ENCODE assay signal across 17 cellular contexts in genomic region chr10:12081879-12082560, GRCh38. TPM values are rescaled to one million over a fixed set of nuclear protein-coding genes. Genes with fewer than 3 reads are reported as not detected.
DNase-seq lines count a peak whose midpoint lies in the region; ATAC-seq, FAIRE-seq and TF ChIP-seq lines count a peak whose summit lies in the region.
"Had no signal": no experiment of that assay in that cellular context is flagged by ENCODE, and none has a peak within 500 bp of the region (broad histone marks: within the 10 kb centered on the region; RNA-seq: fewer than 3 reads in every experiment).

No MANE protein-coding gene starts in this region.

- no peaks in the 10 kb centered on the region for H3K4me1 Mint-ChIP-seq in T-helper 17 cell

- H3K9me1 ChIP-seq in endothelial cell of umbilical vein (replicated peaks; ENCODE audit: control insufficient read depth, extremely low read depth, insufficient read depth, low read length) = no peaks in the 10 kb centered on the region

- H3K9ac ChIP-seq in endothelial cell of umbilical vein (replicated peaks; ENCODE audit: extremely low read depth, insufficient read depth, low read length) = no peak overlapping the region

- dilution Hi-C loops in endothelial cell of umbilical vein (cut with MboI; ENCODE audit: extremely low pct_ligation_motif_present, low sequenced_read_pairs) = no loop called here

- H3K36me3 Mint-ChIP-seq in T-helper 17 cell (ENCODE audit: low read depth) = no peaks in the 10 kb centered on the region

- H3K4me1 ChIP-seq in SJSA1 (replicated peaks) (peaks cover 4% of the 10 kb centered on the region; the same call in 1 of the 2 replicates), endothelial cell of umbilical vein (ENCODE audit: control insufficient read depth, extremely low read depth, insufficient read depth, low read length) (no peaks in the 10 kb centered on the region), left ventricle myocardium inferior (no peaks in the 10 kb centered on the region)
- H3K4me1 ChIP-seq: heart right ventricle had no signal

- no peaks in the 10 kb centered on the region for H4K20me1 ChIP-seq in endothelial cell of umbilical vein (replicated peaks; ENCODE audit: control insufficient read depth, extremely low read depth, insufficient read depth, low read length)

- no peak overlapping the region for H3K4me3 Mint-ChIP-seq in T-helper 17 cell
- H3K4me3 Mint-ChIP-seq: activated naive CD4-positive, alpha-beta T cell treated with anti-CD3 and anti-CD28 coated beads for 36 hours; CD4-positive, CD25-positive, alpha-beta regulatory T cell had no signal

- H2AFZ ChIP-seq in endothelial cell of umbilical vein (ENCODE audit: low read depth, low read length) = no peak overlapping the region

- H3K27ac Mint-ChIP-seq in T-helper 17 cell = no peak overlapping the region
- H3K27ac Mint-ChIP-seq: activated naive CD4-positive, alpha-beta T cell treated with anti-CD3 and anti-CD28 coated beads for 36 hours had no signal

- TF ChIP-seq POLR2A in endothelial cell of umbilical vein (IDR thresholded peaks at IDR 0.05; ENCODE audit: low read depth, low read length) = no peak

- H3K79me2 ChIP-seq in endothelial cell of umbilical vein (ENCODE audit: control insufficient read depth, insufficient read depth, low read length) = no peaks in the 10 kb centered on the region

- intact Hi-C loops in endothelial cell of umbilical vein (cut with micrococcal nuclease) (no loop called here), left ventricle myocardium inferior (cut with micrococcal nuclease) (no loop called here)

- POLR2A ChIA-PET in endothelial cell of umbilical vein (lab: Charles Lee) = no interaction called here

- H3K27me3 ChIP-seq in SJSA1 (replicated peaks) (no peaks in the 10 kb centered on the region), endothelial cell of umbilical vein (ENCODE audit: control insufficient read depth in 2 of 2, insufficient read depth in 2 of 2, low read length in 2 of 2) (no peaks in the 10 kb centered on the region), left ventricle myocardium inferior (ENCODE audit: low read depth) (no peaks in the 10 kb centered on the region)
- H3K27me3 ChIP-seq: heart right ventricle had no signal

- no peak overlapping the region for H3K4me2 ChIP-seq in endothelial cell of umbilical vein (ENCODE audit: insufficient read depth, low read length)

- peak; percentile 36 for DNase-seq in GM04504 (ENCODE audit: low read depth)
- DNase-seq in SJSA1 (ENCODE audit: low read depth in 1 of 2, low spot score in 2 of 2) = peak in 1 of 2 experiments; percentile 41
- DNase-seq in endothelial cell of umbilical vein (ENCODE audit: low read depth, low spot score) = peak; percentile 24
- peak; percentile 18 for DNase-seq in smooth muscle cell of the brain vasculature (ENCODE audit: low read depth, low spot score)
- DNase-seq in left ventricle myocardium inferior = no peak
- no peak for DNase-seq in stimulated activated CD4-positive, alpha-beta T cell treated with anti-CD3 and anti-CD28 coated beads, Interleukin-2, amount 100 ng/mL, for 48 hours
- no peak for DNase-seq in T-helper 17 cell
- DNase-seq: activated naive CD4-positive, alpha-beta T cell treated with anti-CD3 and anti-CD28 coated beads for 36 hours; CD4-positive, CD25-positive, alpha-beta regulatory T cell; heart right ventricle; kidney glomerular epithelial cell; NCI-H1417; SHP77; stimulated activated CD4-positive, alpha-beta T cell treated with anti-CD3 and anti-CD28 coated beads, Interleukin-4, amount 100 ng/mL, for 24 hours had no signal

- peaks cover 20% of the 10 kb centered on the region for H3K36me3 ChIP-seq in SJSA1
- H3K36me3 ChIP-seq in endothelial cell of umbilical vein (ENCODE audit: control insufficient read depth in 2 of 2, extremely low read depth in 1 of 2, insufficient read depth in 2 of 2, low read length in 2 of 2) = peaks cover 0 to 2% of the 10 kb centered on the region in 2 experiments
- peaks cover 35% of the 10 kb centered on the region for H3K36me3 ChIP-seq in left ventricle myocardium inferior

- TF ChIP-seq CTCF in endothelial cell of umbilical vein (IDR thresholded peaks at IDR 0.05; ENCODE audit: extremely low read depth in 1 of 2, insufficient read depth in 1 of 2, low read depth in 1 of 2, low read length in 2 of 2) (no peak), left ventricle myocardium inferior (IDR thresholded peaks at IDR 0.05; ENCODE audit: borderline replicate concordance) (no peak)

- H3K27ac ChIP-seq in SJSA1 (0 out of 2 replicates have a peak overlapping the region, but pooled peaks have one; percentile 15), endothelial cell of umbilical vein (ENCODE audit: insufficient read depth, low read depth, low read length) (no peak overlapping the region), left ventricle myocardium inferior (replicated peaks) (no peak overlapping the region)
- H3K27ac ChIP-seq: heart right ventricle had no signal

- no TSS peak for BruUV-seq in endothelial cell of umbilical vein (replicated peaks; lab: Mats Ljungman, UMichigan)

- no peak for ATAC-seq in T-helper 17 cell
- ATAC-seq: activated CD4-positive, CD25-positive, alpha-beta regulatory T cell treated with anti-CD3 and anti-CD28 coated beads, Interleukin-2, amount 50 U/mL, for 24 hours; heart right ventricle; sciatic nerve had no signal

- peak; percentile 75 for FAIRE-seq in endothelial cell of umbilical vein (lab: Jason Lieb, UNC)
- FAIRE-seq: G401.6 had no signal

- CTCF ChIA-PET in endothelial cell of umbilical vein (lab: Charles Lee) = interaction anchor here (0.7 kb wide), 1 partner anchor 9 kb away, joined by 3 read pairs; no protein-coding TSS in a partner anchor

- H3K4me3 ChIP-seq in SJSA1 = no peak overlapping the region
- no peak overlapping the region for H3K4me3 ChIP-seq in endothelial cell of umbilical vein (replicated peaks in 1 of 3; ENCODE audit: insufficient read depth in 1 of 3, low read depth in 1 of 3, low read length in 3 of 3)
- no peak overlapping the region for H3K4me3 ChIP-seq in left ventricle myocardium inferior
- H3K4me3 ChIP-seq: heart right ventricle had no signal

- no peaks in the 10 kb centered on the region for H3K27me3 Mint-ChIP-seq in T-helper 17 cell
- H3K27me3 Mint-ChIP-seq: CD4-positive, CD25-positive, alpha-beta regulatory T cell had no signal

- H3K9me3 ChIP-seq in SJSA1 (replicated peaks) (no peaks in the 10 kb centered on the region), endothelial cell of umbilical vein (replicated peaks; ENCODE audit: control insufficient read depth, insufficient read depth, low read length) (no peaks in the 10 kb centered on the region), left ventricle myocardium inferior (replicated peaks) (no peaks in the 10 kb centered on the region), T-helper 17 cell (ENCODE audit: control insufficient read depth, low read length, poor library complexity, severe bottlenecking) (no peaks in the 10 kb centered on the region)
- H3K9me3 ChIP-seq: heart right ventricle had no signal

TF ChIP-seq in endothelial cell of umbilical vein, 7 proteins besides CTCF, POLR2A, EP300 and RAD21 (continues in another document):
- TF ChIP-seq POLR2AphosphoS5 (IDR thresholded peaks at IDR 0.05; ENCODE audit: insufficient read depth, low read depth, low read length) (no peak), JUN (IDR thresholded peaks at IDR 0.05; ENCODE audit: borderline replicate concordance, insufficient read depth, insufficient read length, low read depth) (peak; percentile 36), MYC (IDR thresholded peaks at IDR 0.05; ENCODE audit: low read depth, low read length) (no peak), EZH2 (IDR thresholded peaks at IDR 0.05; ENCODE audit: borderline replicate concordance, low read depth, low read length, severe bottlenecking) (no peak), MAX (IDR thresholded peaks at IDR 0.05; ENCODE audit: insufficient read depth, insufficient read length) (no peak)

RNA-seq across cellular contexts. Expression of gene DHTKD1, which starts 13.3 kb away (rescaled TPM):
- total RNA-seq in SJSA1 (2014; rRNA removed; shearing (Covaris generic)) = 12.5 and 19.0 TPM in 2 replicates
- total RNA-seq in endothelial cell of umbilical vein (15.3 and 17.6 TPM in 2 replicates), left ventricle myocardium inferior (31.7 TPM), T-helper 17 cell (10 to 100 TPM in 1 of 2 donors, 1 to 10 TPM in 1; 8.9 to 10.3 TPM)
- polyA plus RNA-seq in endothelial cell of umbilical vein = 18.3 and 22.9 TPM in 2 replicates
- 9.6 and 10.7 TPM in 2 replicates for polyA plus RNA-seq in endothelial cell of umbilical vein (2011; cell fraction: cytosol; rRNA removed)
- polyA plus RNA-seq in endothelial cell of umbilical vein (2011; cell fraction: nucleus; rRNA removed) = 10.4 and 14.5 TPM in 2 replicates
- polyA plus RNA-seq in endothelial cell of umbilical vein (2012) = 9.6 and 11.9 TPM in 2 replicates
- 55.0 and 58.7 TPM in 2 replicates for polyA minus RNA-seq in endothelial cell of umbilical vein
- 41.9 TPM for polyA minus RNA-seq in endothelial cell of umbilical vein (2011; cell fraction: cytosol; rRNA and poly(A)+ RNA removed)
- polyA minus RNA-seq in endothelial cell of umbilical vein (2011; cell fraction: nucleus; rRNA and poly(A)+ RNA removed) = 21.6 and 23.8 TPM in 2 replicates

RNA-seq across cellular contexts. Expression of gene UPF2, which starts 39.4 kb away (rescaled TPM):
- 13.8 and 18.6 TPM in 2 replicates for total RNA-seq in SJSA1 (2014; rRNA removed; shearing (Covaris generic))
- total RNA-seq in endothelial cell of umbilical vein (23.9 and 27.7 TPM in 2 replicates), left ventricle myocardium inferior (17.3 TPM), T-helper 17 cell (10 to 100 TPM; 21.5 to 24.7 TPM)
- polyA plus RNA-seq in endothelial cell of umbilical vein = 3.3 and 4.8 TPM in 2 replicates
- polyA plus RNA-seq in endothelial cell of umbilical vein (2011; cell fraction: cytosol; rRNA removed) = 8.8 TPM in 2 replicates
- 11.9 and 16.7 TPM in 2 replicates for polyA plus RNA-seq in endothelial cell of umbilical vein (2011; cell fraction: nucleus; rRNA removed)
- 16.2 and 21.5 TPM in 2 replicates for polyA plus RNA-seq in endothelial cell of umbilical vein (2012)
- polyA minus RNA-seq in endothelial cell of umbilical vein = 9.8 and 10.8 TPM in 2 replicates
- polyA minus RNA-seq in endothelial cell of umbilical vein (2011; cell fraction: cytosol; rRNA and poly(A)+ RNA removed) = 7.5 TPM
- polyA minus RNA-seq in endothelial cell of umbilical vein (2011; cell fraction: nucleus; rRNA and poly(A)+ RNA removed) = 12.5 and 15.4 TPM in 2 replicates

RNA-seq across cellular contexts. Expression of gene SEC61A2, which starts 47.5 kb away (rescaled TPM):
- total RNA-seq in SJSA1 (2014; rRNA removed; shearing (Covaris generic)) = 4.4 and 7.7 TPM in 2 replicates
- total RNA-seq in endothelial cell of umbilical vein = 7.3 and 9.5 TPM in 2 replicates
- 7.2 and 7.5 TPM in 2 replicates for polyA plus RNA-seq in endothelial cell of umbilical vein
- 4.4 and 5.0 TPM in 2 replicates for polyA plus RNA-seq in endothelial cell of umbilical vein (2011; cell fraction: cytosol; rRNA removed)
- 24.3 and 27.9 TPM in 2 replicates for polyA plus RNA-seq in endothelial cell of umbilical vein (2011; cell fraction: nucleus; rRNA removed)
- polyA plus RNA-seq in endothelial cell of umbilical vein (2012) = 6.6 and 8.7 TPM in 2 replicates
- 8.5 and 15.0 TPM in 2 replicates for polyA minus RNA-seq in endothelial cell of umbilical vein
- 3.6 TPM for polyA minus RNA-seq in endothelial cell of umbilical vein (2011; cell fraction: cytosol; rRNA and poly(A)+ RNA removed)
- polyA minus RNA-seq in endothelial cell of umbilical vein (2011; cell fraction: nucleus; rRNA and poly(A)+ RNA removed) = 12.2 and 19.4 TPM in 2 replicates
- 11.9 TPM for total RNA-seq in left ventricle myocardium inferior
- 10 to 100 TPM; 17.2 to 18.9 TPM for total RNA-seq in T-helper 17 cell

Comparison
In these comparisons a context has a peak if more than half of its experiments do, and no peak if none do; other contexts are left out.
1. DNase-seq: peak in GM04504 (single experiment), endothelial cell of umbilical vein (single experiment) and smooth muscle cell of the brain vasculature (single experiment); none in left ventricle myocardium inferior (single experiment), stimulated activated CD4-positive, alpha-beta T cell treated with anti-CD3 and anti-CD28 coated beads, Interleukin-2, amount 100 ng/mL, for 48 hours (0 of 2) and T-helper 17 cell (0 of 3).